Comparison of ENCODE assay signal across 9 cellular contexts in the genomic region with DNA sequence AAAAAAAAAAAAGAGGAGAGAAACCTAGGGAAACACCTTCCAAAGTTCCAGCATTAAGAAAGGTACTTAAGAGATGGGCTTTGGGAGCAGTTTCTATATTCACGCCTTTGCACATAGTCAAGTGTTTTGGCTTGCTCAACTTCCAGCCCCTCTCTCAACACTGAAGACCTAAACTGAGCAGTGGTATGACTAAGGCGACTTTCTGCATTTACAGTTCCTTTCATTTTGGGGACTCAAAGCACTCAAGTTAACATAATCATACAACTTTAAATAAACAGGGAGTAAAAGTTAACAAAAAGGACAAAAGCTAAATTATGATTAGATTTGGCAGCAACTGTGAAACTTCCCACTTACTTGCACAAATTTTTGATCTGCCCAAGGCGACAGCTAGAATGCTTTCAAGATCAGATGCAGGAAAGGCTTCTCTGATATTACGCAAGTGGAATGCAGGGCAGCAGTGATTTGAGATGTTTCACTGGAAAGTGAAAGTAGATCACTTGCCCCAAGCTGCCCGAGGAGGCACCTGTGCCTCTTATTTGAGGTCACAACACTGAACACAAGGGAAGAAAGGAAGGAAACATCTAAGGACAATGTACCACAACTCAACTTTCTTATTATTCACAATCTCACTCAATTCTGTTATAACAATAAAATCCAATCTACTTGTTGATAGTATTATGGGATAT.
DNase-seq lines count a peak whose midpoint lies in the region; ATAC-seq, FAIRE-seq and TF ChIP-seq lines count a peak whose summit lies in the region.
"Had no signal": no experiment of that assay in that cellular context is flagged by ENCODE, and none has a peak within 500 bp of the region (broad histone marks: within the 10 kb centered on the region; RNA-seq: fewer than 3 reads in every experiment).

No MANE protein-coding gene starts in this region.

- no peaks in the 10 kb centered on the region for H3K9me3 Mint-ChIP-seq in GM23338
- H3K9me3 Mint-ChIP-seq: neural crest cell had no signal

- POLR2A ChIA-PET in GM10248 (lab: Yijun Ruan, JAX), result no interaction called here

- no peaks in the 10 kb centered on the region for H3F3A ChIP-seq in GM23338 (replicated peaks; ENCODE audit: low read depth)

- H3K27me3 ChIP-seq in GM23338 (ENCODE audit: insufficient read depth), result no peaks in the 10 kb centered on the region
- no peaks in the 10 kb centered on the region for H3K27me3 ChIP-seq in ascending aorta

- no peaks in the 10 kb centered on the region for H4K20me1 ChIP-seq in GM23338 (replicated peaks; ENCODE audit: insufficient read depth)

- H3K27ac ChIP-seq in GM23338 (ENCODE audit: low read depth) (no peak overlapping the region), ascending aorta (no peak overlapping the region)

- TF ChIP-seq CTCF in GM23338 (conservative IDR thresholded peaks at IDR 0.05; ENCODE audit: low read depth in 2 of 2), result no peak
- no peak for TF ChIP-seq CTCF in GM10248 (IDR thresholded peaks at IDR 0.05; ENCODE audit: control extremely low read depth, extremely low read depth, low read depth, missing control alignments)
- no peak for TF ChIP-seq CTCF in ascending aorta (IDR thresholded peaks at IDR 0.05)

- no peaks in the 10 kb centered on the region for H3K9me3 ChIP-seq in ascending aorta

- no peak overlapping the region for H3K4me3 ChIP-seq in GM23338
- H3K4me3 ChIP-seq in ascending aorta, result no peak overlapping the region

- H3K27ac Mint-ChIP-seq in GM23338, result no peak overlapping the region

- H3K4me1 ChIP-seq in GM23338 (ENCODE audit: insufficient read depth) (peaks cover 6% of the 10 kb centered on the region; the same call in 1 of the 2 replicates), ascending aorta (no peaks in the 10 kb centered on the region)

- peak; percentile 97 for FAIRE-seq in H54 (lab: Jason Lieb, UNC)

- DNase-seq in AG20443 (ENCODE audit: low spot score) (peak; percentile 20), H54 (ENCODE audit: insufficient read length, low spot score) (no peak), left colon (peak; percentile 25 to 35), GM23338 (ENCODE audit: low spot score) (no peak), GM10248 (ENCODE audit: extremely low spot score) (no peak), DMS153 (lab: John Stamatoyannopoulos, UW) (no peak), ascending aorta (ENCODE audit: low spot score in 2 of 2) (no peak)
- DNase-seq in activated CD4-positive, alpha-beta T cell treated with anti-CD3 and anti-CD28 coated beads, Interleukin-2, amount 50 U/mL, for 1 hour, result peak; percentile 13

- H3K36me3 ChIP-seq in GM23338 (ENCODE audit: insufficient read depth) (no peaks in the 10 kb centered on the region), ascending aorta (no peaks in the 10 kb centered on the region)

- no peaks in the 10 kb centered on the region for H3K27me3 Mint-ChIP-seq in GM23338 (ENCODE audit: insufficient read depth, low read depth, poor library complexity)

- no peak for TF ChIP-seq POLR2A in H54 (IDR thresholded peaks at IDR 0.05; ENCODE audit: low read depth, low read length)

- H3K4me2 ChIP-seq in GM23338, result no peak overlapping the region

- ATAC-seq in left colon, result peak; percentile 72
- ATAC-seq in GM23338, result no peak

- H3K9me2 ChIP-seq in GM23338 (ENCODE audit: insufficient read depth), result no peaks in the 10 kb centered on the region

- H3K4me1 Mint-ChIP-seq in GM23338, result peaks cover 11% of the 10 kb centered on the region; the same call in 2 of the 3 replicates

- no peaks in the 10 kb centered on the region for H3K79me2 ChIP-seq in GM23338 (replicated peaks; ENCODE audit: insufficient read depth)

- CTCF ChIA-PET in GM10248 (lab: Yijun Ruan, JAX), result interaction anchor here (1.5 to 7.2 kb wide), 5 partner anchors 17 to 295 kb away, joined by 3 to 70 read pairs (median 13); no protein-coding TSS in a partner anchor

- no peaks in the 10 kb centered on the region for H3K36me3 Mint-ChIP-seq in GM23338 (ENCODE audit: low read depth)

- no peak overlapping the region for H2AFZ ChIP-seq in GM23338

- H3K4me3 Mint-ChIP-seq in GM23338, result no peak overlapping the region
- H3K4me3 Mint-ChIP-seq: neural crest cell had no signal

- intact Hi-C loops in left colon (cut with DNase I, micrococcal nuclease) (loop anchor here (5.0 to 10.0 kb wide), 3 partner anchors 290 to 770 kb away; no protein-coding TSS in a partner anchor), ascending aorta (cut with DNase I) (loop anchor here (5.0 to 10.0 kb wide), 2 partner anchors 298 to 770 kb away; no protein-coding TSS in a partner anchor)

TF ChIP-seq in GM23338, 12 proteins besides CTCF, POLR2A, EP300 and RAD21 (continues in another document):
- no peak for TF ChIP-seq JUNB (IDR thresholded peaks at IDR 0.05; ENCODE audit: unreplicated experiment)
- TF ChIP-seq STAT1 (IDR thresholded peaks at IDR 0.05; ENCODE audit: unreplicated experiment), result no peak
- no peak for TF ChIP-seq ZNF331 (CRISPR knock-in tag; IDR thresholded peaks at IDR 0.05; ENCODE audit: low read depth)
- no peak for TF ChIP-seq POLR2AphosphoS5 (IDR thresholded peaks at IDR 0.05; ENCODE audit: low read depth)
- TF ChIP-seq, protein P1, sequence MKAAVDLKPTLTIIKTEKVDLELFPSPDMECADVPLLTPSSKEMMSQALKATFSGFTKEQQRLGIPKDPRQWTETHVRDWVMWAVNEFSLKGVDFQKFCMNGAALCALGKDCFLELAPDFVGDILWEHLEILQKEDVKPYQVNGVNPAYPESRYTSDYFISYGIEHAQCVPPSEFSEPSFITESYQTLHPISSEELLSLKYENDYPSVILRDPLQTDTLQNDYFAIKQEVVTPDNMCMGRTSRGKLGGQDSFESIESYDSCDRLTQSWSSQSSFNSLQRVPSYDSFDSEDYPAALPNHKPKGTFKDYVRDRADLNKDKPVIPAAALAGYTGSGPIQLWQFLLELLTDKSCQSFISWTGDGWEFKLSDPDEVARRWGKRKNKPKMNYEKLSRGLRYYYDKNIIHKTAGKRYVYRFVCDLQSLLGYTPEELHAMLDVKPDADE (IDR thresholded peaks at IDR 0.05), result no peak
- TF ChIP-seq NANOG (IDR thresholded peaks at IDR 0.05; ENCODE audit: borderline replicate concordance), result no peak
- no peak for TF ChIP-seq REST (IDR thresholded peaks at IDR 0.05; ENCODE audit: unreplicated experiment)
- TF ChIP-seq EZH2phosphoT487 (IDR thresholded peaks at IDR 0.05; ENCODE audit: unreplicated experiment), result no peak
- TF ChIP-seq EZH2 (IDR thresholded peaks at IDR 0.05; ENCODE audit: low read depth, unreplicated experiment), result no peak

Comparison
In these comparisons a context has a peak if more than half of its experiments do, and no peak if none do; other contexts are left out.
1. DNase-seq: peak in AG20443 (single experiment), activated CD4-positive, alpha-beta T cell treated with anti-CD3 and anti-CD28 coated beads, Interleukin-2, amount 50 U/mL, for 1 hour (single experiment) and left colon (2 of 2); none in H54 (single experiment), GM23338 (single experiment), GM10248 (single experiment), DMS153 (single experiment) and ascending aorta (0 of 2).